Comparison of ENCODE assay signal across 25 cellular contexts in the genomic region with DNA sequence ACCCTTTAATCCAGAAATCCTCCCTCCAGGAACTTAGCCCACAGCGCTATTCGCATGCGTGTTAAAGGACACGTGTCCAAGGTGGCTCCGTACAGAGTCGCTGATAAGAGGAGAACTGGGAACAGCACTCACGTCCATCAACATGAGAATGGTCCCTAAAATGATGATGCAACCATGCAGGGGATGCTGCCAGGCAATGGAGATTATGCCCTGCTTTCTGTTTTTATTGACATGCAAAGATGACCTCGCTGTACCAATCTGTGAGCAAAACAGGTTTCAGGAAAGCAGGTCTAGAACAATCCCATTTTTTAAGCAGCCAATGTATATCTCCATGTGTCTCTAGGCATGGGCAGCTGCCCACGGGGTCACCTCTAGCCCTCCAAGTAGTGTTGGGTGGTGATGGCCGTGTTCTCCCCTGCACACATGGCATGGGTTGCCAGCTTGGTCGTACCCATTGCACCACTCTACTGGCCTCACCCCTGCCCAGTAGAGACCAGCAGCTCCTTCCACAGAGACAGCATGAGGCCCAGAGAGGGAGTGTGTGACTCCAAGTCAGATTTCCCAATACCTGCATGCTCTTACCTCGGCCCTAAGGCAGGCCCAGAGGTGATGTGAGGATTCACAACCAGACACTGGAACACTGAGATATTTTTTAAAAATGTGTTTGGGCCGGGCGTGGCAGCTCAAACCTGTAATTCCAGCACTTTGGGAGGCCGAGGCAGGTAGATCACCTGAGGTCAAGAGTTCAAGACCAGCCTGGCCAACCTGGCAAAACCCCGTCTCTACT.
"Had no signal": no experiment of that assay in that cellular context is flagged by ENCODE, and none has a peak within 500 bp of the region (broad histone marks: within the 10 kb centered on the region; RNA-seq: fewer than 3 reads in every experiment).

No MANE protein-coding gene starts in this region.

- H3K4me3 ChIP-seq: MG63, Peyer's patch had no signal

- H3K36me3 ChIP-seq: MG63, Peyer's patch had no signal

- FAIRE-seq: astrocyte had no signal

- H3K9me3 ChIP-seq: MG63, Peyer's patch had no signal

- H3K27me3 Mint-ChIP-seq: activated naive CD4-positive, alpha-beta T cell treated with anti-CD3 and anti-CD28 coated beads, Interleukin-2, amount 50 U/mL, for 24 hours had no signal

- H3K36me3 Mint-ChIP-seq: activated CD8-positive, alpha-beta memory T cell treated with anti-CD3 and anti-CD28 coated beads, Interleukin-2, amount 10 ng/mL, durations not matched to agents 7 days and 5 days; brain had no signal

- H3K27me3 ChIP-seq: MG63, Peyer's patch had no signal

- ATAC-seq: activated CD8-positive, alpha-beta memory T cell treated with anti-CD3 and anti-CD28 coated beads, Interleukin-2, amount 10 ng/mL, durations not matched to agents 7 days and 5 days; T-helper 17 cell; WTC11 had no signal

- H3K4me3 Mint-ChIP-seq: activated CD8-positive, alpha-beta memory T cell treated with anti-CD3 and anti-CD28 coated beads, Interleukin-2, amount 10 ng/mL, durations not matched to agents 7 days and 5 days; activated naive CD4-positive, alpha-beta T cell treated with anti-CD3 and anti-CD28 coated beads, Interleukin-2, amount 50 U/mL, for 24 hours; activated T-cell treated with anti-CD3 and anti-CD28 coated beads, Interleukin-2, amount 50 U/mL, for 24 hours; activated T-helper 1 cell treated with anti-CD3 and anti-CD28 coated beads, Interleukin-12 subunit alpha, Interleukin-12 subunit beta, Interleukin-2, Interleukin-4 antibody, amounts not matched to agents 30 ng/mL and 10 ng/mL and 1 ng/mL, durations not matched to agents 14 hours and 24 hours and 36 hours; brain; T-helper 17 cell; WTC11 had no signal

- H3K9me3 Mint-ChIP-seq: activated naive CD4-positive, alpha-beta T cell treated with anti-CD3 and anti-CD28 coated beads, Interleukin-2, amount 50 U/mL, for 24 hours; activated T-cell treated with anti-CD3 and anti-CD28 coated beads, Interleukin-2, amount 50 U/mL, for 24 hours; activated T-helper 1 cell treated with anti-CD3 and anti-CD28 coated beads, Interleukin-12 subunit alpha, Interleukin-12 subunit beta, Interleukin-2, Interleukin-4 antibody, amounts not matched to agents 30 ng/mL and 10 ng/mL and 1 ng/mL, durations not matched to agents 14 hours and 24 hours and 36 hours had no signal

- H3K4me1 ChIP-seq: Peyer's patch had no signal

- H3K27ac Mint-ChIP-seq: activated CD8-positive, alpha-beta memory T cell treated with anti-CD3 and anti-CD28 coated beads, Interleukin-2, amount 10 ng/mL, durations not matched to agents 7 days and 5 days; activated T-cell treated with anti-CD3 and anti-CD28 coated beads, Interleukin-2, amount 50 U/mL, for 24 hours; activated T-helper 1 cell treated with anti-CD3 and anti-CD28 coated beads, Interleukin-12 subunit alpha, Interleukin-12 subunit beta, Interleukin-2, Interleukin-4 antibody, amounts not matched to agents 30 ng/mL and 10 ng/mL and 1 ng/mL, durations not matched to agents 14 hours and 24 hours and 36 hours; T-helper 17 cell; WTC11 had no signal

- H3K27ac ChIP-seq: Peyer's patch had no signal

- DNase-seq: activated CD4-positive, alpha-beta T cell treated with anti-CD3 and anti-CD28 coated beads for 48 hours; activated CD4-positive, alpha-beta T cell treated with anti-CD3 and anti-CD28 coated beads, Interleukin-2, amount 50 U/mL, for 4 hours; activated CD4-positive, CD25-positive, alpha-beta regulatory T cell treated with anti-CD3 and anti-CD28 coated beads, Interleukin-2, amount 50 U/mL, for 72 hours; activated CD8-positive, alpha-beta memory T cell treated with anti-CD3 and anti-CD28 coated beads, Interleukin-2, amount 10 ng/mL, durations not matched to agents 7 days and 5 days; activated effector memory CD4-positive, alpha-beta T cell treated with Interleukin-2 at 50 U/mL for 16 hours; activated naive CD4-positive, alpha-beta T cell; activated T-cell treated with anti-CD3 and anti-CD28 coated beads, Interleukin-2, amount 50 U/mL, for 24 hours; amygdala; MG63; MV-4-11; NCI-H1092 treated with DMSO at 0.1 percent for 48 hours; NCI-H1417 treated with DMSO at 0.1 percent for 48 hours; NCI-H187; NCI-H2081; NCI-H446; NCI-H524; SHP77 treated with DMSO at 0.1 percent for 48 hours; T-helper 17 cell; T-helper 9 cell had no signal
